Comparison of ENCODE assay signal across 18 cellular contexts in the genomic region with DNA sequence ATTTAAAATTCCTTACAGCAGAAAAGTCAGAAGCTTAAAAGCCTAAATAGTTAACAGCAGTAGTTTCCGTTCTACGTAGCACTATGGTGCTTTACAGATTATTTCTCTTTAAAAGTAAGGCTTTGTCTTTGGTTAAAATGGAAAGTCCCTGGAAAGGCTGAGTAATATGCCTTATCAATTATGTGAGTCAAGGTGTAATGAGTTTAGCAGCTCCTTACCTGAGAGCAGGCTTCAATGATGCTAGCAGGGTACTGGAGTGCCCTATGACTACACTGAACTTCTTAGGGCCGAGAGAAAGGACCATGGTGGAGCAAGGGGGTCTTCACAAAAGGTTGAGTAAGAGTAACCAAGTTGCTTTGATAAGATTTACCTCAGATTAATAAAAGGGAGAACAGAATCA. TPM values are rescaled to one million over a fixed set of nuclear protein-coding genes. Genes with fewer than 3 reads are reported as not detected.
DNase-seq lines count a peak whose midpoint lies in the region; ATAC-seq and TF ChIP-seq lines count a peak whose summit lies in the region.
"Had no signal": no experiment of that assay in that cellular context is flagged by ENCODE, and none has a peak within 500 bp of the region (broad histone marks: within the 10 kb centered on the region; RNA-seq: fewer than 3 reads in every experiment).

No MANE protein-coding gene starts in this region.

- no peak overlapping the region for H3K4me3 Mint-ChIP-seq in activated T-helper 17 cell treated with anti-CD3 and anti-CD28 coated beads, Interleukin-2, amount 50 U/mL, for 72 hours
- no peak overlapping the region for H3K4me3 Mint-ChIP-seq in progenitor cell of endocrine pancreas (ENCODE audit: low read depth)
- H3K4me3 Mint-ChIP-seq: B cell; CD4-positive, CD25-positive, alpha-beta regulatory T cell; CD8-positive, alpha-beta T cell; GM23338; H9 had no signal

- TF ChIP-seq CTCF in epithelial cell of esophagus (IDR thresholded peaks at IDR 0.05; ENCODE audit: insufficient read depth, low read depth, low read length, missing control alignments): no peak
- no peak for TF ChIP-seq CTCF in progenitor cell of endocrine pancreas (IDR thresholded peaks at IDR 0.05; ENCODE audit: unreplicated experiment)

- ATAC-seq in activated CD4-positive, CD25-positive, alpha-beta regulatory T cell treated with anti-CD3 and anti-CD28 coated beads, Interleukin-2, amount 50 U/mL, for 24 hours: peak; percentile 21 to 56
- peak; percentile 38 for ATAC-seq in activated T-helper 17 cell treated with anti-CD3 and anti-CD28 coated beads, Interleukin-2, amount 50 U/mL, for 72 hours (replicated peaks)
- ATAC-seq in GM21717 (IDR thresholded peaks at IDR 0.05; ENCODE audit: unreplicated experiment) (no peak), left ventricle myocardium superior (no peak), GM21737 (IDR thresholded peaks at IDR 0.05; ENCODE audit: unreplicated experiment) (no peak)
- ATAC-seq: CD8-positive, alpha-beta T cell; GM23338; HCT116 had no signal

- H3K27ac Mint-ChIP-seq in activated T-helper 17 cell treated with anti-CD3 and anti-CD28 coated beads, Interleukin-2, amount 50 U/mL, for 72 hours: no peak overlapping the region
- H3K27ac Mint-ChIP-seq in progenitor cell of endocrine pancreas: peak overlapping the region; percentile 9
- H3K27ac Mint-ChIP-seq: B cell; CD4-positive, CD25-positive, alpha-beta regulatory T cell; CD8-positive, alpha-beta T cell; GM23338 had no signal

- no peak overlapping the region for H3K4me3 ChIP-seq in epithelial cell of esophagus (ENCODE audit: low read length)
- H3K4me3 ChIP-seq: BLaER1, GM23338 had no signal

- H3K4me1 Mint-ChIP-seq in activated T-helper 17 cell treated with anti-CD3 and anti-CD28 coated beads, Interleukin-2, amount 50 U/mL, for 72 hours: no peaks in the 10 kb centered on the region
- peaks cover 4% of the 10 kb centered on the region for H3K4me1 Mint-ChIP-seq in progenitor cell of endocrine pancreas (ENCODE audit: low read depth)
- H3K4me1 Mint-ChIP-seq: B cell; CD4-positive, CD25-positive, alpha-beta regulatory T cell had no signal

- peaks cover 37% of the 10 kb centered on the region for H3K27me3 Mint-ChIP-seq in activated T-helper 17 cell treated with anti-CD3 and anti-CD28 coated beads, Interleukin-2, amount 50 U/mL, for 72 hours
- H3K27me3 Mint-ChIP-seq in progenitor cell of endocrine pancreas: peaks cover 15% of the 10 kb centered on the region

- no peaks in the 10 kb centered on the region for H3K36me3 Mint-ChIP-seq in activated T-helper 17 cell treated with anti-CD3 and anti-CD28 coated beads, Interleukin-2, amount 50 U/mL, for 72 hours (ENCODE audit: low read depth)
- H3K36me3 Mint-ChIP-seq in progenitor cell of endocrine pancreas (ENCODE audit: insufficient read depth): no peaks in the 10 kb centered on the region
- H3K36me3 Mint-ChIP-seq: CD4-positive, CD25-positive, alpha-beta regulatory T cell; CD8-positive, alpha-beta T cell had no signal

- intact Hi-C loops in left ventricle myocardium superior (cut with micrococcal nuclease): no loop called here

- no peak for DNase-seq in activated CD4-positive, CD25-positive, alpha-beta regulatory T cell (lab: John Stamatoyannopoulos, UW)
- DNase-seq in epithelial cell of esophagus (ENCODE audit: low read depth) (peak; percentile 17), progenitor cell of endocrine pancreas (ENCODE audit: low spot score, unreplicated experiment) (no peak), left ventricle myocardium superior (no peak)
- DNase-seq: Caco-2; CD4-positive, CD25-positive, alpha-beta regulatory T cell; CD8-positive, alpha-beta T cell; DMS153; DND-41; H9 had no signal

- no peaks in the 10 kb centered on the region for H3K9me3 Mint-ChIP-seq in activated T-helper 17 cell treated with anti-CD3 and anti-CD28 coated beads, Interleukin-2, amount 50 U/mL, for 72 hours
- H3K9me3 Mint-ChIP-seq in progenitor cell of endocrine pancreas (ENCODE audit: low read depth): no peaks in the 10 kb centered on the region
- H3K9me3 Mint-ChIP-seq: CD8-positive, alpha-beta T cell; GM23338; H9 had no signal

RNA-seq across cellular contexts. Expression of a gene that starts 12.6 kb away (rescaled TPM):
- not detected for total RNA-seq in activated T-helper 17 cell treated with anti-CD3 and anti-CD28 coated beads, Interleukin-2, amount 50 U/mL, for 72 hours
- 89.6 and 107 TPM in 2 replicates for total RNA-seq in progenitor cell of endocrine pancreas
- not detected for total RNA-seq in left ventricle myocardium superior
- total RNA-seq: B cell; CD4-positive, CD25-positive, alpha-beta regulatory T cell; CD8-positive, alpha-beta T cell had no signal

Comparison
In these comparisons a context has a peak if more than half of its experiments do, and no peak if none do; other contexts are left out.
1. ATAC-seq: peak in activated CD4-positive, CD25-positive, alpha-beta regulatory T cell treated with anti-CD3 and anti-CD28 coated beads, Interleukin-2, amount 50 U/mL, for 24 hours (2 of 2) and activated T-helper 17 cell treated with anti-CD3 and anti-CD28 coated beads, Interleukin-2, amount 50 U/mL, for 72 hours (single experiment); none in GM21717 (single experiment), left ventricle myocardium superior (single experiment) and GM21737 (single experiment).
2. RNA of a gene that starts 12.6 kb away (total RNA-seq): 89.6 to 107 TPM in progenitor cell of endocrine pancreas; not detected in activated T-helper 17 cell treated with anti-CD3 and anti-CD28 coated beads, Interleukin-2, amount 50 U/mL, for 72 hours and not detected in left ventricle myocardium superior (single experiment); every median in the first group is over 10 times any median in the second.